In the genomic region with DNA sequence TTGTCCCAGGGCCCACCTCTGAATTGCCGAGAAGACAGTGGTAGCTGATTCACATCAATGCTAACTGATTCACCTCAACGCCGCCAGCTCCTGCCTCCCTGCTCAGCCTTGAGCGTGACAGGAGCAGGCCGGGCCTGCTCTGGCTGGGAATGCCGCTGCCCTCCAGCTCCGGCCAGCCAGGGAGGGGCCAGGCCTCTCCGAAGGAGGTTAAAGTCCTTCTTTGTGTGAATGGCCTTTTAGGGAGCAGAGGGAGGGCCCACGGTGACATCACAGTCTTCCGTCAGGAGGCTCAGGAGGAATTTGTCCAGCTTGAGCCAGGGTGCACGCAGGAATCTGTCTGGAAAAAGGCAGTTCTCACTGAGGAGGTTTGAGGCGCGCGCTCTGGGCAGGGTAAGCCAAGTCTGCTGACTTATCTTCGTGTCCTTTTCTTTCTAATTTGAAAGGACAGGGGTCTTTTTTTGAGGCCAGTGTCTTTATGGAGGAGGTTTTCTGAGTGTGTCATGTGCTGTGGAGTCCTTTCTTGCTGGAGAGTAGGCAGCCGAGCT, we compare ENCODE assay signal across 1 cellular context.
A peak's percentile ranks its signal among the peaks of the same experiment; 100 is the strongest.
TF ChIP-seq lines count a peak whose summit lies in the region.

No MANE protein-coding gene starts in this region.

TF ChIP-seq in HepG2, 621 proteins besides CTCF, POLR2A, EP300 and RAD21 (continued from another document and continues in another):
- TF ChIP-seq, protein P1, sequence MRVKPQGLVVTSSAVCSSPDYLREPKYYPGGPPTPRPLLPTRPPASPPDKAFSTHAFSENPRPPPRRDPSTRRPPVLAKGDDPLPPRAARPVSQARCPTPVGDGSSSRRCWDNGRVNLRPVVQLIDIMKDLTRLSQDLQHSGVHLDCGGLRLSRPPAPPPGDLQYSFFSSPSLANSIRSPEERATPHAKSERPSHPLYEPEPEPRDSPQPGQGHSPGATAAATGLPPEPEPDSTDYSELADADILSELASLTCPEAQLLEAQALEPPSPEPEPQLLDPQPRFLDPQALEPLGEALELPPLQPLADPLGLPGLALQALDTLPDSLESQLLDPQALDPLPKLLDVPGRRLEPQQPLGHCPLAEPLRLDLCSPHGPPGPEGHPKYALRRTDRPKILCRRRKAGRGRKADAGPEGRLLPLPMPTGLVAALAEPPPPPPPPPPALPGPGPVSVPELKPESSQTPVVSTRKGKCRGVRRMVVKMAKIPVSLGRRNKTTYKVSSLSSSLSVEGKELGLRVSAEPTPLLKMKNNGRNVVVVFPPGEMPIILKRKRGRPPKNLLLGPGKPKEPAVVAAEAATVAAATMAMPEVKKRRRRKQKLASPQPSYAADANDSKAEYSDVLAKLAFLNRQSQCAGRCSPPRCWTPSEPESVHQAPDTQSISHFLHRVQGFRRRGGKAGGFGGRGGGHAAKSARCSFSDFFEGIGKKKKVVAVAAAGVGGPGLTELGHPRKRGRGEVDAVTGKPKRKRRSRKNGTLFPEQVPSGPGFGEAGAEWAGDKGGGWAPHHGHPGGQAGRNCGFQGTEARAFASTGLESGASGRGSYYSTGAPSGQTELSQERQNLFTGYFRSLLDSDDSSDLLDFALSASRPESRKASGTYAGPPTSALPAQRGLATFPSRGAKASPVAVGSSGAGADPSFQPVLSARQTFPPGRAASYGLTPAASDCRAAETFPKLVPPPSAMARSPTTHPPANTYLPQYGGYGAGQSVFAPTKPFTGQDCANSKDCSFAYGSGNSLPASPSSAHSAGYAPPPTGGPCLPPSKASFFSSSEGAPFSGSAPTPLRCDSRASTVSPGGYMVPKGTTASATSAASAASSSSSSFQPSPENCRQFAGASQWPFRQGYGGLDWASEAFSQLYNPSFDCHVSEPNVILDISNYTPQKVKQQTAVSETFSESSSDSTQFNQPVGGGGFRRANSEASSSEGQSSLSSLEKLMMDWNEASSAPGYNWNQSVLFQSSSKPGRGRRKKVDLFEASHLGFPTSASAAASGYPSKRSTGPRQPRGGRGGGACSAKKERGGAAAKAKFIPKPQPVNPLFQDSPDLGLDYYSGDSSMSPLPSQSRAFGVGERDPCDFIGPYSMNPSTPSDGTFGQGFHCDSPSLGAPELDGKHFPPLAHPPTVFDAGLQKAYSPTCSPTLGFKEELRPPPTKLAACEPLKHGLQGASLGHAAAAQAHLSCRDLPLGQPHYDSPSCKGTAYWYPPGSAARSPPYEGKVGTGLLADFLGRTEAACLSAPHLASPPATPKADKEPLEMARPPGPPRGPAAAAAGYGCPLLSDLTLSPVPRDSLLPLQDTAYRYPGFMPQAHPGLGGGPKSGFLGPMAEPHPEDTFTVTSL (CRISPR knock-in tag; IDR thresholded peaks at IDR 0.05; ENCODE audit: borderline replicate concordance) = no peak
- TF ChIP-seq KDM5B (CRISPR knock-in tag; IDR thresholded peaks at IDR 0.05; ENCODE audit: borderline replicate concordance) = peak; percentile 18; the same call in 1 of the 2 replicates
- no peak for TF ChIP-seq ZNF605 (CRISPR knock-in tag; IDR thresholded peaks at IDR 0.05)
- TF ChIP-seq ZNF678 (CRISPR knock-in tag; IDR thresholded peaks at IDR 0.05) = no peak
- TF ChIP-seq, protein P2, sequence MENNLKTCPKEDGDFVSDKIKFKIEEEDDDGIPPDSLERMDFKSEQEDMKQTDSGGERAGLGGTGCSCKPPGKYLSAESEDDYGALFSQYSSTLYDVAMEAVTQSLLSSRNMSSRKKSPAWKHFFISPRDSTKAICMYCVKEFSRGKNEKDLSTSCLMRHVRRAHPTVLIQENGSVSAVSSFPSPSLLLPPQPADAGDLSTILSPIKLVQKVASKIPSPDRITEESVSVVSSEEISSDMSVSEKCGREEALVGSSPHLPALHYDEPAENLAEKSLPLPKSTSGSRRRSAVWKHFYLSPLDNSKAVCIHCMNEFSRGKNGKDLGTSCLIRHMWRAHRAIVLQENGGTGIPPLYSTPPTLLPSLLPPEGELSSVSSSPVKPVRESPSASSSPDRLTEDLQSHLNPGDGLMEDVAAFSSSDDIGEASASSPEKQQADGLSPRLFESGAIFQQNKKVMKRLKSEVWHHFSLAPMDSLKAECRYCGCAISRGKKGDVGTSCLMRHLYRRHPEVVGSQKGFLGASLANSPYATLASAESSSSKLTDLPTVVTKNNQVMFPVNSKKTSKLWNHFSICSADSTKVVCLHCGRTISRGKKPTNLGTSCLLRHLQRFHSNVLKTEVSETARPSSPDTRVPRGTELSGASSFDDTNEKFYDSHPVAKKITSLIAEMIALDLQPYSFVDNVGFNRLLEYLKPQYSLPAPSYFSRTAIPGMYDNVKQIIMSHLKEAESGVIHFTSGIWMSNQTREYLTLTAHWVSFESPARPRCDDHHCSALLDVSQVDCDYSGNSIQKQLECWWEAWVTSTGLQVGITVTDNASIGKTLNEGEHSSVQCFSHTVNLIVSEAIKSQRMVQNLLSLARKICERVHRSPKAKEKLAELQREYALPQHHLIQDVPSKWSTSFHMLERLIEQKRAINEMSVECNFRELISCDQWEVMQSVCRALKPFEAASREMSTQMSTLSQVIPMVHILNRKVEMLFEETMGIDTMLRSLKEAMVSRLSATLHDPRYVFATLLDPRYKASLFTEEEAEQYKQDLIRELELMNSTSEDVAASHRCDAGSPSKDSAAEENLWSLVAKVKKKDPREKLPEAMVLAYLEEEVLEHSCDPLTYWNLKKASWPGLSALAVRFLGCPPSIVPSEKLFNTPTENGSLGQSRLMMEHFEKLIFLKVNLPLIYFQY (CRISPR knock-in tag; IDR thresholded peaks at IDR 0.05; ENCODE audit: borderline replicate concordance) = 0 out of 2 replicates have a peak, but pooled peaks have one; percentile 38
- TF ChIP-seq, protein P3, sequence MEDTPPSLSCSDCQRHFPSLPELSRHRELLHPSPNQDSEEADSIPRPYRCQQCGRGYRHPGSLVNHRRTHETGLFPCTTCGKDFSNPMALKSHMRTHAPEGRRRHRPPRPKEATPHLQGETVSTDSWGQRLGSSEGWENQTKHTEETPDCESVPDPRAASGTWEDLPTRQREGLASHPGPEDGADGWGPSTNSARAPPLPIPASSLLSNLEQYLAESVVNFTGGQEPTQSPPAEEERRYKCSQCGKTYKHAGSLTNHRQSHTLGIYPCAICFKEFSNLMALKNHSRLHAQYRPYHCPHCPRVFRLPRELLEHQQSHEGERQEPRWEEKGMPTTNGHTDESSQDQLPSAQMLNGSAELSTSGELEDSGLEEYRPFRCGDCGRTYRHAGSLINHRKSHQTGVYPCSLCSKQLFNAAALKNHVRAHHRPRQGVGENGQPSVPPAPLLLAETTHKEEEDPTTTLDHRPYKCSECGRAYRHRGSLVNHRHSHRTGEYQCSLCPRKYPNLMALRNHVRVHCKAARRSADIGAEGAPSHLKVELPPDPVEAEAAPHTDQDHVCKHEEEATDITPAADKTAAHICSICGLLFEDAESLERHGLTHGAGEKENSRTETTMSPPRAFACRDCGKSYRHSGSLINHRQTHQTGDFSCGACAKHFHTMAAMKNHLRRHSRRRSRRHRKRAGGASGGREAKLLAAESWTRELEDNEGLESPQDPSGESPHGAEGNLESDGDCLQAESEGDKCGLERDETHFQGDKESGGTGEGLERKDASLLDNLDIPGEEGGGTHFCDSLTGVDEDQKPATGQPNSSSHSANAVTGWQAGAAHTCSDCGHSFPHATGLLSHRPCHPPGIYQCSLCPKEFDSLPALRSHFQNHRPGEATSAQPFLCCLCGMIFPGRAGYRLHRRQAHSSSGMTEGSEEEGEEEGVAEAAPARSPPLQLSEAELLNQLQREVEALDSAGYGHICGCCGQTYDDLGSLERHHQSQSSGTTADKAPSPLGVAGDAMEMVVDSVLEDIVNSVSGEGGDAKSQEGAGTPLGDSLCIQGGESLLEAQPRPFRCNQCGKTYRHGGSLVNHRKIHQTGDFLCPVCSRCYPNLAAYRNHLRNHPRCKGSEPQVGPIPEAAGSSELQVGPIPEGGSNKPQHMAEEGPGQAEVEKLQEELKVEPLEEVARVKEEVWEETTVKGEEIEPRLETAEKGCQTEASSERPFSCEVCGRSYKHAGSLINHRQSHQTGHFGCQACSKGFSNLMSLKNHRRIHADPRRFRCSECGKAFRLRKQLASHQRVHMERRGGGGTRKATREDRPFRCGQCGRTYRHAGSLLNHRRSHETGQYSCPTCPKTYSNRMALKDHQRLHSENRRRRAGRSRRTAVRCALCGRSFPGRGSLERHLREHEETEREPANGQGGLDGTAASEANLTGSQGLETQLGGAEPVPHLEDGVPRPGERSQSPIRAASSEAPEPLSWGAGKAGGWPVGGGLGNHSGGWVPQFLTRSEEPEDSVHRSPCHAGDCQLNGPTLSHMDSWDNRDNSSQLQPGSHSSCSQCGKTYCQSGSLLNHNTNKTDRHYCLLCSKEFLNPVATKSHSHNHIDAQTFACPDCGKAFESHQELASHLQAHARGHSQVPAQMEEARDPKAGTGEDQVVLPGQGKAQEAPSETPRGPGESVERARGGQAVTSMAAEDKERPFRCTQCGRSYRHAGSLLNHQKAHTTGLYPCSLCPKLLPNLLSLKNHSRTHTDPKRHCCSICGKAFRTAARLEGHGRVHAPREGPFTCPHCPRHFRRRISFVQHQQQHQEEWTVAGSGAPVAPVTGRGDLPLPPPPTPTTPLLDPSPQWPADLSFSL (CRISPR knock-in tag; IDR thresholded peaks at IDR 0.05) = no peak
- no peak for TF ChIP-seq NONO (IDR thresholded peaks at IDR 0.05)
- TF ChIP-seq NONO (CRISPR knock-in tag; conservative IDR thresholded peaks at IDR 0.05) = 0 out of 2 replicates have a peak, but pooled peaks have one; percentile 56
- peak; percentile 53; the same call in 1 of the 2 replicates for TF ChIP-seq DR1 (CRISPR knock-in tag; IDR thresholded peaks at IDR 0.05)
- TF ChIP-seq MBNL3 (CRISPR knock-in tag; conservative IDR thresholded peaks at IDR 0.05) = no peak
- TF ChIP-seq, protein P4, sequence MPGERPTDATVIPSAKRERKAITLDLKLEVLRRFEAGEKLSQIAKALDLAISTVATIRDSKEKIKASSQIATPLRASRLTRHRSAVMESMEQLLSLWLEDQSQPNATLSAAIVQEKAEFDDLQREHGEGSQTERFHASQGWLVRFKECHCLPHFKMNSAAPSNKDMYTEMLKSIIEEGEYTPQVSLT (CRISPR knock-in tag; IDR thresholded peaks at IDR 0.05; ENCODE audit: borderline replicate concordance, low read depth) = no peak
- TF ChIP-seq HMGA1 (CRISPR knock-in tag; conservative IDR thresholded peaks at IDR 0.05) = no peak
- no peak for TF ChIP-seq HOXA7 (CRISPR knock-in tag; IDR thresholded peaks at IDR 0.05)
- TF ChIP-seq, protein P5, sequence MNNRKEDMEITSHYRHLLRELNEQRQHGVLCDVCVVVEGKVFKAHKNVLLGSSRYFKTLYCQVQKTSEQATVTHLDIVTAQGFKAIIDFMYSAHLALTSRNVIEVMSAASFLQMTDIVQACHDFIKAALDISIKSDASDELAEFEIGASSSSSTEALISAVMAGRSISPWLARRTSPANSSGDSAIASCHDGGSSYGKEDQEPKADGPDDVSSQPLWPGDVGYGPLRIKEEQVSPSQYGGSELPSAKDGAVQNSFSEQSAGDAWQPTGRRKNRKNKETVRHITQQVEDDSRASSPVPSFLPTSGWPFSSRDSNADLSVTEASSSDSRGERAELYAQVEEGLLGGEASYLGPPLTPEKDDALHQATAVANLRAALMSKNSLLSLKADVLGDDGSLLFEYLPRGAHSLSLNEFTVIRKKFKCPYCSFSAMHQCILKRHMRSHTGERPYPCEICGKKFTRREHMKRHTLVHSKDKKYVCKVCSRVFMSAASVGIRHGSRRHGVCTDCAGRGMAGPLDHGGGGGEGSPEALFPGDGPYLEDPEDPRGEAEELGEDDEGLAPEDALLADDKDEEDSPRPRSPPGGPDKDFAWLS (CRISPR knock-in tag; IDR thresholded peaks at IDR 0.05; ENCODE audit: borderline replicate concordance) = no peak
- TF ChIP-seq, protein P6, sequence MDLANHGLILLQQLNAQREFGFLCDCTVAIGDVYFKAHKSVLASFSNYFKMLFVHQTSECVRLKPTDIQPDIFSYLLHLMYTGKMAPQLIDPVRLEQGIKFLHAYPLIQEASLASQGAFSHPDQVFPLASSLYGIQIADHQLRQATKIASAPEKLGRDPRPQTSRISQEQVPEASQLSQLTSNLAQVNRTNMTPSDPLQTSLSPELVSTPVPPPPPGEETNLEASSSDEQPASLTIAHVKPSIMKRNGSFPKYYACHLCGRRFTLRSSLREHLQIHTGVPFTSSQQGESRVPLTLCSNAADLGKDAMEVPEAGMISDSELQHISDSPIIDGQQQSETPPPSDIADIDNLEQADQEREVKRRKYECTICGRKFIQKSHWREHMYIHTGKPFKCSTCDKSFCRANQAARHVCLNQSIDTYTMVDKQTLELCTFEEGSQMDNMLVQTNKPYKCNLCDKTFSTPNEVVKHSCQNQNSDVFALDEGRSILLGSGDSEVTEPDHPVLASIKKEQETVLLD (CRISPR knock-in tag; IDR thresholded peaks at IDR 0.05; ENCODE audit: low read depth) = no peak
- peak; percentile 84 for TF ChIP-seq XRCC5 (optimal IDR thresholded peaks at IDR 0.05; ENCODE audit: low read length)
- no peak for TF ChIP-seq ZNF572 (CRISPR knock-in tag; IDR thresholded peaks at IDR 0.05)
- TF ChIP-seq, protein P7, sequence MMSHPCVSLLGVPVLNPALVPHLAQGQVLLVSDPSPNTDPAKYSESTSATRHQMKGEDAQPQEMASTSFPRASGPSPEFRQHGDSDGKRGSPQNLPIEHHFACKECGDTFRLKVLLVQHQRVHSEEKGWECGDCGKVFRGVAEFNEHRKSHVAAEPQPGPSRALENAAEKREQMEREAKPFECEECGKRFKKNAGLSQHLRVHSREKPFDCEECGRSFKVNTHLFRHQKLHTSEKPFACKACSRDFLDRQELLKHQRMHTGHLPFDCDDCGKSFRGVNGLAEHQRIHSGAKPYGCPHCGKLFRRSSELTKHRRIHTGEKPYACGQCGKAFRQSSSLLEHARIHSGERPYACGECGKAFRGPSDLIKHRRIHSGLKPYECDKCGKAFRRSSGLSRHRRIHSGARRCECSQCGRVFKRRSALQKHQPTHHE (CRISPR knock-in tag; IDR thresholded peaks at IDR 0.05; ENCODE audit: borderline replicate concordance) = no peak
- TF ChIP-seq ZNF484 (CRISPR knock-in tag; IDR thresholded peaks at IDR 0.05; ENCODE audit: borderline replicate concordance, low read depth) = no peak
- no peak for TF ChIP-seq ZSCAN31 (CRISPR knock-in tag; IDR thresholded peaks at IDR 0.05; ENCODE audit: low read depth)
- TF ChIP-seq MATR3 (CRISPR knock-in tag; IDR thresholded peaks at IDR 0.05) = no peak
- TF ChIP-seq TAF1 (CRISPR knock-in tag; IDR thresholded peaks at IDR 0.05) = peak; percentile 39; the same call in 1 of the 2 replicates
- TF ChIP-seq, protein P8, sequence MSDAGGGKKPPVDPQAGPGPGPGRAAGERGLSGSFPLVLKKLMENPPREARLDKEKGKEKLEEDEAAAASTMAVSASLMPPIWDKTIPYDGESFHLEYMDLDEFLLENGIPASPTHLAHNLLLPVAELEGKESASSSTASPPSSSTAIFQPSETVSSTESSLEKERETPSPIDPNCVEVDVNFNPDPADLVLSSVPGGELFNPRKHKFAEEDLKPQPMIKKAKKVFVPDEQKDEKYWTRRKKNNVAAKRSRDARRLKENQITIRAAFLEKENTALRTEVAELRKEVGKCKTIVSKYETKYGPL (CRISPR knock-in tag; IDR thresholded peaks at IDR 0.05) = no peak
- TF ChIP-seq ZNF253 (CRISPR knock-in tag; IDR thresholded peaks at IDR 0.05; ENCODE audit: borderline replicate concordance) = no peak
- TF ChIP-seq RNF2 (conservative IDR thresholded peaks at IDR 0.05; ENCODE audit: low read depth) = no peak
- TF ChIP-seq ZNF138 (CRISPR knock-in tag; IDR thresholded peaks at IDR 0.05; ENCODE audit: low read depth) = no peak
- TF ChIP-seq SP5 (CRISPR knock-in tag; IDR thresholded peaks at IDR 0.05; ENCODE audit: borderline replicate concordance, low read depth) = peak; percentile 81
- no peak for TF ChIP-seq PHB2 (IDR thresholded peaks at IDR 0.05; ENCODE audit: partially characterized antibody)
- TF ChIP-seq GATA4 (IDR thresholded peaks at IDR 0.05; ENCODE audit: borderline replicate concordance, low read depth) = no peak
- TF ChIP-seq KLF12 (CRISPR knock-in tag; IDR thresholded peaks at IDR 0.05; ENCODE audit: borderline replicate concordance) = no peak
- TF ChIP-seq LCORL (IDR thresholded peaks at IDR 0.05) = no peak
- peak; percentile 93 for TF ChIP-seq LCORL (CRISPR knock-in tag; IDR thresholded peaks at IDR 0.05)
- TF ChIP-seq SRF (IDR thresholded peaks at IDR 0.05; ENCODE audit: low read depth, low read length) = peak; percentile 96
- peak; percentile 43; the same call in 1 of the 2 replicates for TF ChIP-seq FOXA3 (CRISPR knock-in tag; IDR thresholded peaks at IDR 0.05)
- no peak for TF ChIP-seq NR1H2 (CRISPR knock-in tag; IDR thresholded peaks at IDR 0.05; ENCODE audit: borderline replicate concordance, low read depth)
- TF ChIP-seq BCL6 (CRISPR knock-in tag; IDR thresholded peaks at IDR 0.05) = peak; percentile 73
